ENCODE assay signal across 1 cellular context in genomic region chr12:90084018-90084417, GRCh38.
TF ChIP-seq lines count a peak whose summit lies in the region.

No MANE protein-coding gene starts in this region.

TF ChIP-seq in K562, 482 proteins besides CTCF, POLR2A, EP300 and RAD21 (continued from another document):
- TF ChIP-seq ZBTB26 (CRISPR knock-in tag; IDR thresholded peaks at IDR 0.05) (no peak), ETV1 (tag; conservative IDR thresholded peaks at IDR 0.05; ENCODE audit: low read depth) (no peak)
